ENCODE assay signal across 8 cellular contexts in the genomic region with DNA sequence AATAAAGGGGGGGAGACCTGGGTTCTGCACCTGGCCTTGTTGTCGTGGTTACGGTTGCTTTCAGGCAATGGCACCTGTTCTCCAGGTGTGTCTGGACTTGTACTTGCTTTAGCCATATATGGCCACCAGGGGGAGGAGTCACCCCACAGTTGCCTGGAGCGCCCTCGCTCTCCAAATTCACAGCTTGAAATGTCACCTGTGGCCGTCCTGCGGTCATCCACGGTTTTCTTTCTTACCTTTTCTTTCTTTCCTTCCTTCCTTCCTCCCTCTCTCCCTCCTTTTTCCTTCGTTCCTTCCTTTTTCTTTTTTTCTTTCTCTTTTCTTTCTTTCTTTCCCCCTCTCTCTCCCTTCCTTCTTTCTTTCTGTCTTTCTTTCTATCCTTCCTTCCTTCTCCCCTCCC.
DNase-seq lines count a peak whose midpoint lies in the region; ATAC-seq, FAIRE-seq and TF ChIP-seq lines count a peak whose summit lies in the region.

No MANE protein-coding gene starts in this region.

- FAIRE-seq in A549 (lab: Jason Lieb, UNC) = no peak

- H3K36me3 ChIP-seq in OCI-LY7 (ENCODE audit: insufficient read depth, low read length) = no peaks in the 10 kb centered on the region

- H3K9me3 ChIP-seq in A549 (no peaks in the 10 kb centered on the region), OCI-LY7 (ENCODE audit: low read length) (no peaks in the 10 kb centered on the region)

- no peaks in the 10 kb centered on the region for H3K27me3 Mint-ChIP-seq in activated T-helper 1 cell treated with anti-CD3 and anti-CD28 coated beads, Interleukin-12 subunit alpha, Interleukin-12 subunit beta, Interleukin-2, Interleukin-4 antibody, amounts not matched to agents 30 ng/mL and 10 ng/mL and 1 ng/mL, durations not matched to agents 14 hours and 24 hours and 36 hours (ENCODE audit: insufficient read depth)

- no peak for TF ChIP-seq EP300 in A549 (IDR thresholded peaks at IDR 0.05)

- H3K4me1 ChIP-seq in A549 = no peaks in the 10 kb centered on the region
- H3K4me1 ChIP-seq in OCI-LY7 (ENCODE audit: insufficient read depth, low read length, poor library complexity, severe bottlenecking) = no peaks in the 10 kb centered on the region

- 13% methylated on average over 8 of the region's 8 CpGs for WGBS in A549 (ENCODE audit: missing lambda C conversion rate)

- no TSS peak for BruUV-seq in OCI-LY7 (replicated peaks; lab: Mats Ljungman, UMichigan)

- H3K79me2 ChIP-seq in OCI-LY7 (ENCODE audit: insufficient read depth, low read depth, low read length) = no peaks in the 10 kb centered on the region

- no peaks in the 10 kb centered on the region for H3K36me3 Mint-ChIP-seq in activated T-helper 1 cell treated with anti-CD3 and anti-CD28 coated beads, Interleukin-12 subunit alpha, Interleukin-12 subunit beta, Interleukin-2, Interleukin-4 antibody, amounts not matched to agents 30 ng/mL and 10 ng/mL and 1 ng/mL, durations not matched to agents 14 hours and 24 hours and 36 hours (ENCODE audit: low read depth)

- no peaks in the 10 kb centered on the region for H3K9me2 ChIP-seq in OCI-LY7 (ENCODE audit: insufficient read depth, low read length)

- H3K4me3 ChIP-seq in A549 (no peak overlapping the region), OCI-LY7 (ENCODE audit: low read depth, low read length, poor library complexity, severe bottlenecking) (no peak overlapping the region)

- intact Hi-C loops in OCI-LY7 (cut with micrococcal nuclease; ENCODE audit: unreplicated experiment) (loop anchor here (1.0 to 5.0 kb wide), 2 partner anchors 91 to 231 kb away; no protein-coding TSS in a partner anchor), head of caudate nucleus (cut with DNase I) (no loop called here)
- intact Hi-C loops in activated T-helper 1 cell treated with anti-CD3 and anti-CD28 coated beads, Interleukin-12 subunit alpha, Interleukin-12 subunit beta, Interleukin-2, Interleukin-4 antibody, amounts not matched to agents 30 ng/mL and 10 ng/mL and 1 ng/mL, durations not matched to agents 14 hours and 24 hours and 36 hours (cut with micrococcal nuclease) = loop anchor here (1.0 to 2.0 kb wide), 2 partner anchors 156 to 265 kb away; partner anchors contain the start of gene ZNF92

- H3K27ac ChIP-seq in A549 = no peak overlapping the region
- no peak overlapping the region for H3K27ac ChIP-seq in OCI-LY7 (ENCODE audit: low read depth, low read length, poor library complexity, severe bottlenecking)

- H3K4me1 Mint-ChIP-seq in activated T-helper 1 cell treated with anti-CD3 and anti-CD28 coated beads, Interleukin-12 subunit alpha, Interleukin-12 subunit beta, Interleukin-2, Interleukin-4 antibody, amounts not matched to agents 30 ng/mL and 10 ng/mL and 1 ng/mL, durations not matched to agents 14 hours and 24 hours and 36 hours (ENCODE audit: low read depth) = peaks cover 6% of the 10 kb centered on the region

- peak in 1 of 2 experiments; percentile 64 for DNase-seq in A549 (ENCODE audit: low read depth in 1 of 2, low spot score in 1 of 2)
- peak; percentile 83 for DNase-seq in OCI-LY7 (ENCODE audit: low spot score)
- peak; percentile 27 for DNase-seq in activated T-helper 1 cell treated with anti-CD3 and anti-CD28 coated beads, Interleukin-12 subunit alpha, Interleukin-12 subunit beta, Interleukin-2, Interleukin-4 antibody, amounts not matched to agents 30 ng/mL and 10 ng/mL and 1 ng/mL, durations not matched to agents 14 hours and 24 hours and 36 hours (ENCODE audit: low spot score)
- DNase-seq in head of caudate nucleus = peak in 25 of 42 donors; percentile 16 to 69 (median 38)
- DNase-seq in stimulated activated CD4-positive, alpha-beta T cell treated with anti-CD3 and anti-CD28 coated beads, Interleukin-1b, Interleukin-23, amount 100 ng/mL, for 24 hours (ENCODE audit: low read depth in 4 of 4, low spot score in 1 of 4) = peak in 3 of 4 experiments; percentile 16 to 28 (median 25)

- TF ChIP-seq POLR2A in A549 (IDR thresholded peaks at IDR 0.05; ENCODE audit: low read length) = no peak

- POLR2A ChIA-PET in A549 (lab: Yijun Ruan, JAX) (no interaction called here), OCI-LY7 (lab: Charles Lee) (no interaction called here)

- TF ChIP-seq CTCF in A549 (IDR thresholded peaks at IDR 0.05) = peak; percentile 71
- TF ChIP-seq CTCF in OCI-LY7 (conservative IDR thresholded peaks at IDR 0.05; ENCODE audit: low read length) = peak; percentile 83

- peak; percentile 87 to 91 for TF ChIP-seq RAD21 in A549 (conservative IDR thresholded peaks at IDR 0.05 in 1 of 2, IDR thresholded peaks at IDR 0.05 in 1 of 2)

- no peak overlapping the region for H3K4me3 Mint-ChIP-seq in activated T-helper 1 cell treated with anti-CD3 and anti-CD28 coated beads, Interleukin-12 subunit alpha, Interleukin-12 subunit beta, Interleukin-2, Interleukin-4 antibody, amounts not matched to agents 30 ng/mL and 10 ng/mL and 1 ng/mL, durations not matched to agents 14 hours and 24 hours and 36 hours

- no peaks in the 10 kb centered on the region for H4K20me1 ChIP-seq in OCI-LY7 (ENCODE audit: insufficient read depth, low read length)

- ATAC-seq in A549 (peak; percentile 58 to 86; a peak in 4 of 6 replicates), GM18858 (IDR thresholded peaks at IDR 0.05; ENCODE audit: unreplicated experiment) (peak; percentile 68), HG03521 (IDR thresholded peaks at IDR 0.05; ENCODE audit: unreplicated experiment) (peak; percentile 77), GM19324 (IDR thresholded peaks at IDR 0.05; ENCODE audit: low FRiP score, unreplicated experiment) (no peak)

- CTCF ChIA-PET in A549 (lab: Yijun Ruan, JAX) (interaction anchor here (0.6 to 1.5 kb wide), 8 partner anchors 9 to 558 kb away, joined by 3 to 20 read pairs (median 4); no protein-coding TSS in a partner anchor), OCI-LY7 (lab: Charles Lee; ENCODE audit: unreplicated experiment) (interaction anchor here (0.6 kb wide), 1 partner anchor 91 kb away, joined by 3 read pairs; no protein-coding TSS in a partner anchor)

- H3K9me3 Mint-ChIP-seq in activated T-helper 1 cell treated with anti-CD3 and anti-CD28 coated beads, Interleukin-12 subunit alpha, Interleukin-12 subunit beta, Interleukin-2, Interleukin-4 antibody, amounts not matched to agents 30 ng/mL and 10 ng/mL and 1 ng/mL, durations not matched to agents 14 hours and 24 hours and 36 hours = no peaks in the 10 kb centered on the region

- no peak overlapping the region for H2AFZ ChIP-seq in OCI-LY7 (ENCODE audit: low read length)

- H3K4me2 ChIP-seq in A549 (peak overlapping the region; percentile 58), OCI-LY7 (ENCODE audit: low read length) (peak overlapping the region; percentile 40; the same call in 1 of the 2 replicates)

- H3K27ac Mint-ChIP-seq in activated T-helper 1 cell treated with anti-CD3 and anti-CD28 coated beads, Interleukin-12 subunit alpha, Interleukin-12 subunit beta, Interleukin-2, Interleukin-4 antibody, amounts not matched to agents 30 ng/mL and 10 ng/mL and 1 ng/mL, durations not matched to agents 14 hours and 24 hours and 36 hours = no peak overlapping the region

TF ChIP-seq in A549, 52 proteins besides CTCF, POLR2A, EP300 and RAD21:
- TF ChIP-seq ZNF302 (CRISPR knock-in tag; IDR thresholded peaks at IDR 0.05) (no peak), SMC3 (IDR thresholded peaks at IDR 0.05) (peak; percentile 82)
